In genomic region chr19:44905437-44906160, GRCh38 we compare ENCODE assay signal across 8 cellular contexts. TPM values are rescaled to one million over a fixed set of nuclear protein-coding genes. Genes with fewer than 3 reads are reported as not detected.
DNase-seq lines count a peak whose midpoint lies in the region; ATAC-seq, FAIRE-seq and TF ChIP-seq lines count a peak whose summit lies in the region.

APOE (plus strand) TSS chr19:44905796; CDS start chr19:44906625, 829 bp downstream.

- peaks cover 3% of the 10 kb centered on the region for H3K4me1 ChIP-seq in keratinocyte (ENCODE audit: control insufficient read depth, extremely low read depth, insufficient read depth, low read length)

- no peak for TF ChIP-seq CTCF in keratinocyte (optimal IDR thresholded peaks at IDR 0.05 in 1 of 3, IDR thresholded peaks at IDR 0.05 in 1 of 3, conservative IDR thresholded peaks at IDR 0.05 in 1 of 3; ENCODE audit: extremely low read depth in 1 of 3, insufficient read depth in 2 of 3, low read length in 3 of 3)

- in situ Hi-C loops in T47D (cut with HindIII; ENCODE audit: low pct_unique_long_range_greater_than_20kb, low sequenced_read_pairs), result no loop called here

- peak within 1 kb of the TSS in 2 of 3 experiments; percentile 32 to 38 for H3K4me3 ChIP-seq in keratinocyte (ENCODE audit: control insufficient read depth in 2 of 3, extremely low read depth in 1 of 3, insufficient read depth in 2 of 3, low read depth in 1 of 3, low read length in 3 of 3)

- FAIRE-seq in keratinocyte (lab: Jason Lieb, UNC), result no peak

- H3K27me3 ChIP-seq in keratinocyte (ENCODE audit: control insufficient read depth, extremely low read depth, insufficient read depth, low read length), result peaks cover 9% of the 10 kb centered on the region

- H3K9me3 Mint-ChIP-seq in stimulated activated memory B cell treated with anti-CD40 and anti-IgM and Interleukin-4, amounts not matched to agents 10 μg/mL and 1 μg/mL and 100 μg/mL, for 72 hours, result no peaks in the 10 kb centered on the region

- peaks cover 27% of the 10 kb centered on the region for H3K4me1 Mint-ChIP-seq in stimulated activated memory B cell treated with anti-CD40 and anti-IgM and Interleukin-4, amounts not matched to agents 10 μg/mL and 1 μg/mL and 100 μg/mL, for 72 hours

- peak within 1 kb of the TSS; percentile 43 for H2AFZ ChIP-seq in keratinocyte (ENCODE audit: control insufficient read depth, low read length)

- dilution Hi-C loops in keratinocyte (cut with MboI; ENCODE audit: extremely low pct_ligation_motif_present, low sequenced_read_pairs), result no loop called here

- peaks cover 27% of the 10 kb centered on the region for H3K27me3 Mint-ChIP-seq in stimulated activated memory B cell treated with anti-CD40 and anti-IgM and Interleukin-4, amounts not matched to agents 10 μg/mL and 1 μg/mL and 100 μg/mL, for 72 hours

- H3K36me3 Mint-ChIP-seq in stimulated activated memory B cell treated with anti-CD40 and anti-IgM and Interleukin-4, amounts not matched to agents 10 μg/mL and 1 μg/mL and 100 μg/mL, for 72 hours, result peaks cover 18% of the 10 kb centered on the region

- peaks cover 12 to 19% of the 10 kb centered on the region in 2 experiments for H3K36me3 ChIP-seq in keratinocyte (ENCODE audit: control insufficient read depth in 2 of 2, extremely low read depth in 1 of 2, insufficient read depth in 2 of 2, low read length in 2 of 2)

- peak within 1 kb of the TSS; percentile 30 for H3K9ac ChIP-seq in keratinocyte (ENCODE audit: control insufficient read depth, extremely low read depth, insufficient read depth, low read length)

- no peak within 1 kb of the TSS for H3K27ac ChIP-seq in keratinocyte (ENCODE audit: control insufficient read depth, insufficient read depth, low read length)

- H3K9me3 ChIP-seq in keratinocyte (ENCODE audit: control insufficient read depth, low read depth, low read length), result no peaks in the 10 kb centered on the region

- peaks cover 3% of the 10 kb centered on the region for H4K20me1 ChIP-seq in keratinocyte (ENCODE audit: control insufficient read depth, extremely low read depth, insufficient read depth, low read length)

- peak; percentile 18 for ATAC-seq in stimulated activated memory B cell treated with anti-CD40 and anti-IgM and Interleukin-4, amounts not matched to agents 10 μg/mL and 1 μg/mL and 100 μg/mL, for 72 hours
- no peak for ATAC-seq in GM18868 (IDR thresholded peaks at IDR 0.05; ENCODE audit: unreplicated experiment)
- no peak for ATAC-seq in HG03342 (IDR thresholded peaks at IDR 0.05; ENCODE audit: unreplicated experiment)
- no peak for ATAC-seq in GM18511 (IDR thresholded peaks at IDR 0.05; ENCODE audit: unreplicated experiment)
- ATAC-seq in HG03139 (IDR thresholded peaks at IDR 0.05; ENCODE audit: unreplicated experiment), result no peak

- H3K9me1 ChIP-seq in keratinocyte (ENCODE audit: control insufficient read depth, extremely low read depth, insufficient read depth, low read length), result no peaks in the 10 kb centered on the region

- peak within 1 kb of the TSS; percentile 19 for H3K4me3 Mint-ChIP-seq in stimulated activated memory B cell treated with anti-CD40 and anti-IgM and Interleukin-4, amounts not matched to agents 10 μg/mL and 1 μg/mL and 100 μg/mL, for 72 hours

- H3K4me2 ChIP-seq in keratinocyte (ENCODE audit: control insufficient read depth, extremely low read depth, insufficient read depth, low read depth, low read length), result peak within 1 kb of the TSS; percentile 55

- no peaks in the 10 kb centered on the region for H3K79me2 ChIP-seq in keratinocyte (ENCODE audit: control insufficient read depth, insufficient read depth, low read length)

- DNase-seq in NCI-H69 (lab: John Stamatoyannopoulos, UW), result peak; percentile 40
- peak; percentile 42 to 69 for DNase-seq in T47D (ENCODE audit: low read depth in 1 of 2, low spot score in 1 of 2)
- DNase-seq in keratinocyte (ENCODE audit: low read depth, low spot score), result no peak

- H3K27ac Mint-ChIP-seq in stimulated activated memory B cell treated with anti-CD40 and anti-IgM and Interleukin-4, amounts not matched to agents 10 μg/mL and 1 μg/mL and 100 μg/mL, for 72 hours, result peak within 1 kb of the TSS; percentile 3

RNA-seq across cellular contexts. Expression of gene APOE, which starts in this region (rescaled TPM):
- 27.9 to 217 TPM (median 30.2 TPM) in 3 replicates for polyA plus RNA-seq in keratinocyte
- polyA plus RNA-seq in keratinocyte (2011; ENCODE audit: low read depth), result 135 TPM
- polyA plus RNA-seq in keratinocyte (2011; cell fraction: cytosol; rRNA removed), result 18.9 and 102 TPM in 2 replicates
- polyA plus RNA-seq in keratinocyte (2011; cell fraction: nucleus; rRNA removed), result 167 and 253 TPM in 2 replicates
- 32.3 and 77.9 TPM in 2 replicates for polyA plus RNA-seq in keratinocyte (2012; ENCODE audit: low replicate concordance)
- 5.2 to 15.2 TPM (median 8.3 TPM) in 3 replicates for polyA minus RNA-seq in keratinocyte
- 75.2 TPM for polyA minus RNA-seq in keratinocyte (2011; cell fraction: cytosol; rRNA and poly(A)+ RNA removed)
- 46.1 and 65.3 TPM in 2 replicates for polyA minus RNA-seq in keratinocyte (2011; cell fraction: nucleus; rRNA and poly(A)+ RNA removed)
